In genomic region chr3:96213393-96213792, GRCh38 we compare ENCODE assay signal across 20 cellular contexts.
"Had no signal": no experiment of that assay in that cellular context is flagged by ENCODE, and none has a peak within 500 bp of the region (broad histone marks: within the 10 kb centered on the region; RNA-seq: fewer than 3 reads in every experiment).

No MANE protein-coding gene starts in this region.

- H3K9me3 ChIP-seq: gastrocnemius medialis, lower lobe of right lung, tibial artery had no signal

- H3K4me3 Mint-ChIP-seq: activated CD4-positive, alpha-beta T cell treated with anti-CD3 and anti-CD28 coated beads, Interleukin-2, amount 10 ng/mL, durations not matched to agents 24 days and 14 days; activated CD8-positive, alpha-beta T cell treated with anti-CD3 and anti-CD28 coated beads, Interleukin-2, amount 10 ng/mL, durations not matched to agents 7 days and 5 days; activated naive CD8-positive, alpha-beta T cell treated with anti-CD3 and anti-CD28 coated beads for 36 hours; dendritic cell treated with granulocyte-macrophage colony-stimulating factor and Interleukin-4, amounts not matched to agents 40 ng/mL and 50 ng/mL, for 4 days; nephron had no signal

- H3K4me1 ChIP-seq: gastrocnemius medialis, heart left ventricle, lower lobe of right lung, tibial artery had no signal

- H3K27me3 Mint-ChIP-seq: activated CD4-positive, alpha-beta T cell treated with anti-CD3 and anti-CD28 coated beads, Interleukin-2, amount 10 ng/mL, durations not matched to agents 24 days and 14 days; activated naive CD8-positive, alpha-beta T cell treated with anti-CD3 and anti-CD28 coated beads for 36 hours; dendritic cell treated with granulocyte-macrophage colony-stimulating factor and Interleukin-4, amounts not matched to agents 40 ng/mL and 50 ng/mL, for 4 days; progenitor cell of endocrine pancreas had no signal

- H3K27ac ChIP-seq: gastrocnemius medialis, heart left ventricle, lower lobe of right lung, skin epidermis, tibial artery had no signal

- H3K36me3 Mint-ChIP-seq: activated naive CD8-positive, alpha-beta T cell treated with anti-CD3 and anti-CD28 coated beads for 36 hours had no signal

- ATAC-seq: activated CD8-positive, alpha-beta T cell treated with anti-CD3 and anti-CD28 coated beads, Interleukin-2, amount 10 ng/mL, durations not matched to agents 7 days and 5 days; gastrocnemius medialis; heart left ventricle; lower lobe of right lung; right cardiac atrium had no signal

- H3K4me1 Mint-ChIP-seq: activated CD4-positive, alpha-beta T cell treated with anti-CD3 and anti-CD28 coated beads, Interleukin-2, amount 10 ng/mL, durations not matched to agents 24 days and 14 days; activated naive CD8-positive, alpha-beta T cell treated with anti-CD3 and anti-CD28 coated beads for 36 hours; nephron had no signal

- H3K4me3 ChIP-seq: gastrocnemius medialis, heart left ventricle, lower lobe of right lung, skin epidermis, tibial artery had no signal

- H3K36me3 ChIP-seq: gastrocnemius medialis, heart left ventricle, lower lobe of right lung, tibial artery had no signal

- DNase-seq: activated CD4-positive, alpha-beta T cell treated with anti-CD3 and anti-CD28 coated beads, Interleukin-2, amount 10 ng/mL, durations not matched to agents 24 days and 14 days; activated CD4-positive, CD25-positive, alpha-beta regulatory T cell; activated CD8-positive, alpha-beta memory T cell treated with anti-CD3 and anti-CD28 coated beads, Interleukin-2, amount 50 U/mL, for 4 hours; activated CD8-positive, alpha-beta T cell treated with anti-CD3 and anti-CD28 coated beads, Interleukin-2, amount 10 ng/mL, durations not matched to agents 7 days and 5 days; activated naive CD8-positive, alpha-beta T cell treated with anti-CD3 and anti-CD28 coated beads for 36 hours; cerebellar nuclear complex; effector memory CD4-positive, alpha-beta T cell; gastrocnemius medialis; heart left ventricle; lower lobe of right lung; nucleus accumbens; right cardiac atrium; stimulated activated CD4-positive, alpha-beta T cell treated with anti-CD3 and anti-CD28 coated beads, Interleukin-15, amount 100 ng/mL, for 24 hours; stimulated activated CD4-positive, alpha-beta T cell treated with anti-CD3 and anti-CD28 coated beads, Interleukin-4, amount 100 ng/mL, for 24 hours; stimulated activated naive CD4-positive, alpha-beta T cell; tibial artery had no signal

- H3K27me3 ChIP-seq: gastrocnemius medialis, heart left ventricle, tibial artery had no signal
